1 cellular context compared by ENCODE assay signal in genomic region chr22:50310949-50311444, GRCh38.
TF ChIP-seq lines count a peak whose summit lies in the region.

No MANE protein-coding gene starts in this region.

TF ChIP-seq in HepG2, 621 proteins besides CTCF, POLR2A, EP300 and RAD21 (continued from another document and continues in another):
- no peak for TF ChIP-seq ZHX2 (IDR thresholded peaks at IDR 0.05; ENCODE audit: low read depth)
- TF ChIP-seq ZHX2 (CRISPR knock-in tag; IDR thresholded peaks at IDR 0.05; ENCODE audit: borderline replicate concordance) = no peak
- TF ChIP-seq ZNF512B (CRISPR knock-in tag; IDR thresholded peaks at IDR 0.05; ENCODE audit: borderline replicate concordance) = no peak
- TF ChIP-seq SRSF4 (IDR thresholded peaks at IDR 0.05; ENCODE audit: low read depth, low read length, poor library complexity, severe bottlenecking) = no peak
- TF ChIP-seq CEBPG (CRISPR knock-in tag; IDR thresholded peaks at IDR 0.05) = no peak
- TF ChIP-seq DNMT3B (CRISPR knock-in tag; conservative IDR thresholded peaks at IDR 0.05) = no peak
- no peak for TF ChIP-seq THYN1 (CRISPR knock-in tag; IDR thresholded peaks at IDR 0.05; ENCODE audit: borderline replicate concordance, low read depth)
- no peak for TF ChIP-seq TCF7L2 (IDR thresholded peaks at IDR 0.05; ENCODE audit: low read depth, low read length)
- TF ChIP-seq BHLHE40 (IDR thresholded peaks at IDR 0.05; ENCODE audit: low read length) = no peak
- peak; percentile 42; the same call in 1 of the 2 replicates for TF ChIP-seq ZMYM3 (CRISPR knock-in tag; IDR thresholded peaks at IDR 0.05)
- TF ChIP-seq THAP8 (CRISPR knock-in tag; IDR thresholded peaks at IDR 0.05; ENCODE audit: borderline replicate concordance) = no peak
- TF ChIP-seq CC2D1A (CRISPR knock-in tag; IDR thresholded peaks at IDR 0.05) = no peak
- peak; percentile 69; the same call in 1 of the 2 replicates for TF ChIP-seq PAXIP1 (CRISPR knock-in tag; conservative IDR thresholded peaks at IDR 0.05)
- TF ChIP-seq MXI1 (IDR thresholded peaks at IDR 0.05; ENCODE audit: borderline replicate concordance, low read depth, low read length) = no peak
- no peak for TF ChIP-seq ZNF441 (CRISPR knock-in tag; IDR thresholded peaks at IDR 0.05; ENCODE audit: borderline replicate concordance)
- TF ChIP-seq GRHL1 (CRISPR knock-in tag; conservative IDR thresholded peaks at IDR 0.05) = no peak
- TF ChIP-seq USF2 (IDR thresholded peaks at IDR 0.05; ENCODE audit: low read depth, low read length) = no peak
- TF ChIP-seq USF2 (CRISPR knock-in tag; IDR thresholded peaks at IDR 0.05; ENCODE audit: borderline replicate concordance) = no peak
- TF ChIP-seq SYNCRIP (IDR thresholded peaks at IDR 0.05; ENCODE audit: insufficient read depth, low read depth, low read length) = no peak
- no peak for TF ChIP-seq MBNL3 (CRISPR knock-in tag; conservative IDR thresholded peaks at IDR 0.05)
- TF ChIP-seq ERF (CRISPR knock-in tag; IDR thresholded peaks at IDR 0.05) = no peak
- 0 out of 2 replicates have a peak, but pooled peaks have one; percentile 34 for TF ChIP-seq NR0B2 (CRISPR knock-in tag; IDR thresholded peaks at IDR 0.05)
- TF ChIP-seq MLLT10 (CRISPR knock-in tag; IDR thresholded peaks at IDR 0.05) = no peak
- no peak; the same call in 1 of the 2 replicates for TF ChIP-seq SKIL (CRISPR knock-in tag; IDR thresholded peaks at IDR 0.05; ENCODE audit: borderline replicate concordance)
- TF ChIP-seq ZNF280B (CRISPR knock-in tag; IDR thresholded peaks at IDR 0.05; ENCODE audit: borderline replicate concordance) = no peak
- TF ChIP-seq ZNF326 (CRISPR knock-in tag; IDR thresholded peaks at IDR 0.05; ENCODE audit: borderline replicate concordance) = no peak
- TF ChIP-seq ZSCAN20 (CRISPR knock-in tag; IDR thresholded peaks at IDR 0.05; ENCODE audit: borderline replicate concordance) = no peak
- TF ChIP-seq NFRKB (IDR thresholded peaks at IDR 0.05) = no peak
- no peak for TF ChIP-seq ZNF761 (CRISPR knock-in tag; conservative IDR thresholded peaks at IDR 0.05)
- no peak for TF ChIP-seq FOXA1 (IDR thresholded peaks at IDR 0.05)
- TF ChIP-seq FOXA1 (CRISPR knock-in tag; IDR thresholded peaks at IDR 0.05) = 0 out of 2 replicates have a peak, but pooled peaks have one; percentile 26
- no peak for TF ChIP-seq BRCA1 (CRISPR knock-in tag; IDR thresholded peaks at IDR 0.05)
- no peak for TF ChIP-seq ZNF335 (CRISPR knock-in tag; IDR thresholded peaks at IDR 0.05)
- TF ChIP-seq SALL1 (CRISPR knock-in tag; IDR thresholded peaks at IDR 0.05) = peak; percentile 21; the same call in 1 of the 2 replicates
